In the genomic region with DNA sequence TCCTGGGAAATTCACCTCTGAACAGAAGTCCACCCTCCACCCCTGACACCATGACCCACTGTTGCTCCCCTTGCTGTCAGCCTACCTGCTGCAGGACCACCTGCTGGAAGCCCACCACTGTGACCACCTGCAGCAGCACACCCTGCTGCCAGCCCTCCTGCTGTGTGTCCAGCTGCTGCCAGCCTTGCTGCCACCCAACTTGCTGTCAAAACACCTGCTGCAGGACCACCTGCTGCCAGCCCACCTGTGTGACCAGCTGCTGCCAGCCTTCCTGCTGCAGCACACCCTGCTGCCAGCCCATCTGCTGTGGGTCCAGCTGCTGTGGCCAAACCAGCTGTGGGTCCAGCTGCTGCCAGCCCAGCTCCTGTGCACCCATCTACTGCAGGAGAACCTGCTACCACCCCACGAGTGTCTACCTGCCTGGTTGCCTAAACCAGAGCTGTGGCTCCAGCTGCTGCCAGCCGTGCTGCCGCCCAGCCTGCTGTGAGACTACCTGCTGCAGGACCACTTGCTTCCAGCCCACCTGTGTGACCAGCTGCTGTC, we compare ENCODE assay signal across 15 cellular contexts. TPM values are rescaled to one million over a fixed set of nuclear protein-coding genes. Genes with fewer than 3 reads are reported as not detected.
DNase-seq lines count a peak whose midpoint lies in the region; ATAC-seq and FAIRE-seq lines count a peak whose summit lies in the region.
"Not testable (repeated sequence)": the region's sequence is repeated elsewhere in the genome, so short reads cannot be mapped to it uniquely, and the experiment has no call there.
"Had no signal": no experiment of that assay in that cellular context is flagged by ENCODE, and none has a peak within 500 bp of the region (broad histone marks: within the 10 kb centered on the region; RNA-seq: fewer than 3 reads in every experiment).

TSS of gene KRTAP9-7 (plus strand) at position 51 of the 543 bp plus-strand sequence. CDS start at position 51, 0 bp downstream.

- not testable (repeated sequence) for H3K79me1 ChIP-seq in neuronal stem cell (ENCODE audit: low read depth, low read length)

- peak within 1 kb of the TSS; percentile 78 for H3K18ac ChIP-seq in neuronal stem cell (ENCODE audit: low read length)

- DNase-seq in Ammon's horn (ENCODE audit: low spot score) (peak; percentile 0), Right ventricle myocardium superior (peak; percentile 30), iPS-NIHi7 (ENCODE audit: extremely low spot score) (peak; percentile 1)
- not testable (repeated sequence) for DNase-seq in HTR-8/SVneo (ENCODE audit: insufficient read length, low spot score); activated CD4-positive, alpha-beta T cell treated with anti-CD3 and anti-CD28 coated beads, Interleukin-2, amount 10 ng/mL, durations not matched to agents 7 days and 5 days; neuronal stem cell (ENCODE audit: low spot score)

- not testable (repeated sequence) for H3K23ac ChIP-seq in neuronal stem cell (ENCODE audit: low read depth, low read length, poor library complexity)

- not testable (repeated sequence) for H3K4me3 Mint-ChIP-seq in activated CD4-positive, alpha-beta T cell treated with anti-CD3 and anti-CD28 coated beads, Interleukin-2, amount 10 ng/mL, durations not matched to agents 7 days and 5 days

- H3K27ac ChIP-seq in neuronal stem cell (replicated peaks; ENCODE audit: low read length) = not testable (repeated sequence)

- H3K4ac ChIP-seq in neuronal stem cell (ENCODE audit: low read length) = not testable (repeated sequence)

- not testable (repeated sequence) for H3K9me3 ChIP-seq in neuronal stem cell (replicated peaks in 1 of 2; ENCODE audit: control insufficient read depth in 2 of 2, insufficient read depth in 1 of 2, low read depth in 1 of 2, low read length in 2 of 2)

- H4K8ac ChIP-seq in neuronal stem cell (ENCODE audit: low read depth, low read length) = not testable (repeated sequence)

- intact Hi-C loops in Right ventricle myocardium superior (cut with DNase I) = not testable (repeated sequence)

- H3K4me3 ChIP-seq in neuronal stem cell (ENCODE audit: low read length in 2 of 2) = not testable (repeated sequence)

- H3K27ac Mint-ChIP-seq in activated CD4-positive, alpha-beta T cell treated with anti-CD3 and anti-CD28 coated beads, Interleukin-2, amount 10 ng/mL, durations not matched to agents 7 days and 5 days = peak within 1 kb of the TSS; percentile 43

- H4K91ac ChIP-seq in neuronal stem cell (ENCODE audit: low read depth, low read length, poor library complexity) = not testable (repeated sequence)

- H2AK5ac ChIP-seq in neuronal stem cell (ENCODE audit: low read depth, low read length) = not testable (repeated sequence)

- H3K36me3 ChIP-seq in neuronal stem cell (replicated peaks in 1 of 2; ENCODE audit: control insufficient read depth in 2 of 2, insufficient read depth in 2 of 2, low read length in 2 of 2) = not testable (repeated sequence)

- not testable (repeated sequence) for H3K14ac ChIP-seq in neuronal stem cell (ENCODE audit: low read length)

- H3K4me1 Mint-ChIP-seq in activated CD4-positive, alpha-beta T cell treated with anti-CD3 and anti-CD28 coated beads, Interleukin-2, amount 10 ng/mL, durations not matched to agents 7 days and 5 days = not testable (repeated sequence)

- not testable (repeated sequence) for H2BK5ac ChIP-seq in neuronal stem cell (ENCODE audit: low read length)

- POLR2A ChIA-PET in activated CD4-positive, alpha-beta T cell treated with anti-CD3 and anti-CD28 coated beads, Interleukin-2, amount 10 ng/mL, durations not matched to agents 7 days and 5 days (lab: Charles Lee) = interaction anchor here (0.7 kb wide), 1 partner anchor 10 kb away, joined by 4 read pairs; no protein-coding TSS in a partner anchor

- H2BK15ac ChIP-seq in neuronal stem cell (ENCODE audit: low read length) = not testable (repeated sequence)

- not testable (repeated sequence) for H3K4me1 ChIP-seq in neuronal stem cell (ENCODE audit: control insufficient read depth in 2 of 2, insufficient read depth in 1 of 2, low read depth in 1 of 2, low read length in 2 of 2)

- not testable (repeated sequence) for H2BK12ac ChIP-seq in neuronal stem cell (ENCODE audit: low read length)

- H2AFZ ChIP-seq in neuronal stem cell (ENCODE audit: low read length) = not testable (repeated sequence)

- no CpG with 5 or more reads among the region's 3 CpGs for WGBS in neuronal stem cell (ENCODE audit: extremely low coverage in 2 of 2, insufficient read length in 2 of 2, insufficient replicate concordance in 1 of 2), 2 donors

- not testable (repeated sequence) for H3K36me3 Mint-ChIP-seq in activated CD4-positive, alpha-beta T cell treated with anti-CD3 and anti-CD28 coated beads, Interleukin-2, amount 10 ng/mL, durations not matched to agents 7 days and 5 days (ENCODE audit: low read depth)

- H3K9ac ChIP-seq in neuronal stem cell (ENCODE audit: low read depth, low read length, poor library complexity) = not testable (repeated sequence)

- H3K9me3 Mint-ChIP-seq in activated CD4-positive, alpha-beta T cell treated with anti-CD3 and anti-CD28 coated beads, Interleukin-2, amount 10 ng/mL, durations not matched to agents 7 days and 5 days = not testable (repeated sequence)

- H2BK120ac ChIP-seq in neuronal stem cell (ENCODE audit: low read depth, low read length) = not testable (repeated sequence)

- not testable (repeated sequence) for H3K4me2 ChIP-seq in neuronal stem cell (ENCODE audit: insufficient read depth, low read length, poor library complexity, severe bottlenecking)

- ATAC-seq in Right ventricle myocardium superior (ENCODE audit: poor library complexity) = not testable (repeated sequence)

- peaks cover 16% of the 10 kb centered on the region for H3K27me3 Mint-ChIP-seq in activated CD4-positive, alpha-beta T cell treated with anti-CD3 and anti-CD28 coated beads, Interleukin-2, amount 10 ng/mL, durations not matched to agents 7 days and 5 days

- FAIRE-seq in HTR-8/SVneo (lab: Jason Lieb, UNC) = peak; percentile 55

- CTCF ChIA-PET in activated CD4-positive, alpha-beta T cell treated with anti-CD3 and anti-CD28 coated beads, Interleukin-2, amount 10 ng/mL, durations not matched to agents 7 days and 5 days (lab: Charles Lee) = interaction anchor here (0.6 kb wide), 1 partner anchor 47 kb away, joined by 3 read pairs; no protein-coding TSS in a partner anchor

- not testable (repeated sequence) for H3K27me3 ChIP-seq in neuronal stem cell (ENCODE audit: control insufficient read depth in 3 of 3, insufficient read depth in 3 of 3, low read depth in 1 of 3, low read length in 3 of 3)

RNA-seq across cellular contexts. Expression of gene KRTAP9-7, which starts in this region (rescaled TPM):
- total RNA-seq in activated CD4-positive, alpha-beta T cell treated with anti-CD3 and anti-CD28 coated beads, Interleukin-2, amount 10 ng/mL, durations not matched to agents 7 days and 5 days = not detected
- total RNA-seq in Right ventricle myocardium superior = not detected
- not detected for polyA plus RNA-seq in neuronal stem cell (2013, experiment 1 of 2)
- polyA plus RNA-seq in neuronal stem cell (2013, experiment 2 of 2) = not detected
- total RNA-seq: A172; CD4-positive, alpha-beta memory T cell; CD4-positive, CD25-positive, alpha-beta regulatory T cell; CD8-positive, alpha-beta memory T cell; Daoy; G401; GM12878 had no signal
- polyA plus RNA-seq: A549; CD14-positive monocyte; CD4-positive, alpha-beta memory T cell; CD4-positive, CD25-positive, alpha-beta regulatory T cell; CD8-positive, alpha-beta memory T cell; GM12878 had no signal

Comparison
In these comparisons a context has a peak if more than half of its experiments do, and no peak if none do; other contexts are left out.
1. Peak in DNase-seq in Right ventricle myocardium superior; RNA of the gene not detected or under 1 TPM.